Comparison of ENCODE assay signal across 25 cellular contexts in genomic region chr20:33526769-33527168, GRCh38.
"Had no signal": no experiment of that assay in that cellular context is flagged by ENCODE, and none has a peak within 500 bp of the region (broad histone marks: within the 10 kb centered on the region; RNA-seq: fewer than 3 reads in every experiment).

No MANE protein-coding gene starts in this region.

- H3K4me3 Mint-ChIP-seq: immature natural killer cell; memory B cell; naive B cell; natural killer cell treated with Interleukin-12 subunit alpha and Interleukin-12 subunit beta and Interleukin-15 and Interleukin-18, amount 100 ng/mL, for 72 hours; neural crest cell; stimulated activated effector memory CD8-positive, alpha-beta T cell treated with anti-CD3 and anti-CD28 coated beads, Interleukin-12 subunit alpha, Interleukin-12 subunit beta, amount 100 ng/mL, for 72 hours; type B pancreatic cell had no signal

- FAIRE-seq: frontal cortex, pancreas had no signal

- H3K9me3 Mint-ChIP-seq: immature natural killer cell; memory B cell; naive B cell; natural killer cell treated with Interleukin-12 subunit alpha and Interleukin-12 subunit beta and Interleukin-15 and Interleukin-18, amount 100 ng/mL, for 72 hours; neural crest cell; stimulated activated effector memory CD8-positive, alpha-beta T cell treated with anti-CD3 and anti-CD28 coated beads, Interleukin-12 subunit alpha, Interleukin-12 subunit beta, amount 100 ng/mL, for 72 hours; type B pancreatic cell had no signal

- H3K27me3 Mint-ChIP-seq: memory B cell; naive B cell; natural killer cell treated with Interleukin-12 subunit alpha and Interleukin-12 subunit beta and Interleukin-15 and Interleukin-18, amount 100 ng/mL, for 72 hours; progenitor cell of endocrine pancreas; type B pancreatic cell had no signal

- H3K9me3 ChIP-seq: neutrophil, pancreas, right atrium auricular region, stomach, tibial artery had no signal

- H3K4me3 ChIP-seq: dorsolateral prefrontal cortex, lung, pancreas, right atrium auricular region, stomach, tibial artery had no signal

- H3K36me3 ChIP-seq: pancreas, right atrium auricular region had no signal

- ATAC-seq: left lobe of liver; natural killer cell treated with Interleukin-12 subunit alpha and Interleukin-12 subunit beta and Interleukin-15 and Interleukin-18, amount 100 ng/mL, for 72 hours; pancreas; sciatic nerve; stimulated activated effector memory CD8-positive, alpha-beta T cell treated with anti-CD3 and anti-CD28 coated beads, Interleukin-12 subunit alpha, Interleukin-12 subunit beta, amount 100 ng/mL, for 72 hours had no signal

- H3K27me3 ChIP-seq: dorsolateral prefrontal cortex, neutrophil, pancreas, right atrium auricular region, stomach, tibial artery had no signal

- DNase-seq: dorsolateral prefrontal cortex; effector CD4-positive, alpha-beta T cell; hypothalamus; immature natural killer cell; islet precursor cell; kidney glomerular epithelial cell; naive B cell; pancreas; stimulated activated CD4-positive, alpha-beta T cell treated with anti-CD3 and anti-CD28 coated beads, Interleukin-2, amount 100 ng/mL, for 24 hours; stimulated activated CD4-positive, alpha-beta T cell treated with anti-CD3 and anti-CD28 coated beads, Interleukin-4, amount 100 ng/mL, for 24 hours; stimulated activated naive CD4-positive, alpha-beta T cell treated with Interleukin-2 at 50 U/mL for 16 hours; stomach; tibial artery had no signal

- H3K27ac ChIP-seq: dorsolateral prefrontal cortex, neutrophil, pancreas, right atrium auricular region, stomach, tibial artery had no signal

- H3K36me3 Mint-ChIP-seq: naive B cell; natural killer cell treated with Interleukin-12 subunit alpha and Interleukin-12 subunit beta and Interleukin-15 and Interleukin-18, amount 100 ng/mL, for 72 hours; stimulated activated effector memory CD8-positive, alpha-beta T cell treated with anti-CD3 and anti-CD28 coated beads, Interleukin-12 subunit alpha, Interleukin-12 subunit beta, amount 100 ng/mL, for 72 hours had no signal
